In genomic region chr3:157130138-157130880, GRCh38 we compare ENCODE assay signal across 8 cellular contexts. TPM values are rescaled to one million over a fixed set of nuclear protein-coding genes. Genes with fewer than 3 reads are reported as not detected.
DNase-seq lines count a peak whose midpoint lies in the region; ATAC-seq and TF ChIP-seq lines count a peak whose summit lies in the region.

No MANE protein-coding gene starts in this region.

- H3K9me3 ChIP-seq in endodermal cell (ENCODE audit: control insufficient read depth, low read length), result no peaks in the 10 kb centered on the region
- H3K9me3 ChIP-seq in mucosa of rectum (ENCODE audit: control insufficient read depth in 2 of 2, low read length in 2 of 2), result no peaks in the 10 kb centered on the region

- 7 to 18% methylated on average over 11 to 23 of the region's 24 CpGs for WGBS in endodermal cell (ENCODE audit: insufficient coverage in 1 of 2, insufficient read length in 1 of 2), 2 experiments

- ATAC-seq in GM21367 (IDR thresholded peaks at IDR 0.05; ENCODE audit: unreplicated experiment), result no peak
- ATAC-seq in HG02642 (IDR thresholded peaks at IDR 0.05; ENCODE audit: poor library complexity, unreplicated experiment), result no peak

- no peaks in the 10 kb centered on the region for H3K9me3 Mint-ChIP-seq in endodermal cell

- H3K4me3 ChIP-seq in endodermal cell (ENCODE audit: low read length) (no peak overlapping the region), mucosa of rectum (ENCODE audit: low read length in 2 of 2) (peak overlapping the region; percentile 5 to 54)

- H3K27me3 ChIP-seq in endodermal cell (ENCODE audit: control insufficient read depth, insufficient read depth, low read length, poor library complexity, severe bottlenecking), result no peaks in the 10 kb centered on the region
- H3K27me3 ChIP-seq in mucosa of rectum (ENCODE audit: control insufficient read depth in 2 of 2, insufficient read depth in 2 of 2, low read length in 2 of 2), result no peaks in the 10 kb centered on the region

- no peaks in the 10 kb centered on the region for H3K36me3 Mint-ChIP-seq in endodermal cell (ENCODE audit: low read depth)

- DNase-seq in NCI-H2171 treated with DMSO at 0.1 percent for 48 hours (lab: John Stamatoyannopoulos, UW) (peak; percentile 21), endodermal cell (peak; percentile 94)
- peak; percentile 49 to 50 for DNase-seq in activated CD8-positive, alpha-beta memory T cell treated with anti-CD3 and anti-CD28 coated beads for 4 hours (ENCODE audit: low read depth in 2 of 2)
- peak; percentile 75 for DNase-seq in stimulated activated CD8-positive, alpha-beta memory T cell treated with anti-CD3 and anti-CD28 coated beads, Interleukin-4, amount 100 ng/mL, for 48 hours

- TF ChIP-seq CTCF in GM12873 (IDR thresholded peaks at IDR 0.05; ENCODE audit: insufficient read depth, low read depth, low read length, missing control alignments) (peak; percentile 63), endodermal cell (conservative IDR thresholded peaks at IDR 0.05) (peak; percentile 91)

- H3K9ac ChIP-seq in endodermal cell (ENCODE audit: extremely low read depth, low read length, poor library complexity, severe bottlenecking), result peak overlapping the region; percentile 39
- H3K9ac ChIP-seq in mucosa of rectum (ENCODE audit: low read depth in 1 of 2, low read length in 2 of 2), result peak overlapping the region; percentile 64 to 83

- peaks cover 42% of the 10 kb centered on the region for H3K4me1 Mint-ChIP-seq in endodermal cell

- H3K36me3 ChIP-seq in endodermal cell (ENCODE audit: control insufficient read depth, insufficient read depth, low read length), result no peaks in the 10 kb centered on the region
- H3K36me3 ChIP-seq in mucosa of rectum (ENCODE audit: control insufficient read depth in 2 of 2, insufficient read depth in 2 of 2, low read length in 2 of 2), result no peaks in the 10 kb centered on the region

- H3K27ac Mint-ChIP-seq in endodermal cell, result peak overlapping the region; percentile 98

- H3K4me3 Mint-ChIP-seq in endodermal cell, result peak overlapping the region; percentile 22

- H3K27me3 Mint-ChIP-seq in endodermal cell (ENCODE audit: insufficient read depth), result no peaks in the 10 kb centered on the region

- H3K27ac ChIP-seq in endodermal cell (ENCODE audit: low read depth, low read length) (peak overlapping the region; percentile 92), mucosa of rectum (ENCODE audit: low read depth in 2 of 2, low read length in 2 of 2) (peak overlapping the region; percentile 93 to 99)

- H3K4me1 ChIP-seq in endodermal cell (ENCODE audit: control insufficient read depth, insufficient read depth, low read length), result peaks cover 26% of the 10 kb centered on the region
- peaks cover 45 to 70% of the 10 kb centered on the region in 2 donors for H3K4me1 ChIP-seq in mucosa of rectum (ENCODE audit: control insufficient read depth in 2 of 2, insufficient read depth in 2 of 2, low read length in 2 of 2)

RNA-seq across cellular contexts. Expression of gene CCNL1, which starts 29.6 kb away (rescaled TPM):
- total RNA-seq in endodermal cell, result 100 to 1,000 TPM in 1 of 2 donors, 10 to 100 TPM in 1; 97.4 to 128 TPM
- polyA plus RNA-seq in endodermal cell (2013, experiment 1 of 2), result 100 TPM
- 80.9 TPM for polyA plus RNA-seq in endodermal cell (2013, experiment 2 of 2)

Comparison
In these comparisons a context has a peak if more than half of its experiments do, and no peak if none do; other contexts are left out.
1. DNase-seq: peak in every context shown above with its lines; median percentile 94 in endodermal cell; 75 in stimulated activated CD8-positive, alpha-beta memory T cell treated with anti-CD3 and anti-CD28 coated beads, Interleukin-4, amount 100 ng/mL, for 48 hours; 50 in activated CD8-positive, alpha-beta memory T cell treated with anti-CD3 and anti-CD28 coated beads for 4 hours; 21 in NCI-H2171 treated with DMSO at 0.1 percent for 48 hours.